ENCODE assay signal across 16 cellular contexts in genomic region chr11:10602366-10602765, GRCh38. TPM values are rescaled to one million over a fixed set of nuclear protein-coding genes. Genes with fewer than 3 reads are reported as not detected.
"Had no signal": no experiment of that assay in that cellular context is flagged by ENCODE, and none has a peak within 500 bp of the region (broad histone marks: within the 10 kb centered on the region; RNA-seq: fewer than 3 reads in every experiment).

No MANE protein-coding gene starts in this region.

- H3K27ac ChIP-seq: thyroid gland, VCaP had no signal

- H3K27me3 Mint-ChIP-seq: progenitor cell of endocrine pancreas had no signal

- H3K27me3 ChIP-seq: thyroid gland had no signal

- H3K9me3 Mint-ChIP-seq: endodermal cell; immature natural killer cell; natural killer cell; stimulated activated naive CD8-positive, alpha-beta T cell treated with anti-CD3 and anti-CD28 coated beads, Interleukin-15, Interleukin-2, amounts not matched to agents 100 ng/mL and 50 ng/mL, for 24 hours; T-cell had no signal

- H3K4me3 Mint-ChIP-seq: endodermal cell; immature natural killer cell; natural killer cell; stimulated activated naive CD8-positive, alpha-beta T cell treated with anti-CD3 and anti-CD28 coated beads, Interleukin-15, Interleukin-2, amounts not matched to agents 100 ng/mL and 50 ng/mL, for 24 hours; T-cell had no signal

- H3K4me3 ChIP-seq: lung, thyroid gland had no signal

- H3K36me3 Mint-ChIP-seq: immature natural killer cell, natural killer cell, T-cell had no signal

- ATAC-seq: natural killer cell, T-cell had no signal

- H3K27ac Mint-ChIP-seq: endodermal cell; immature natural killer cell; natural killer cell; progenitor cell of endocrine pancreas; stimulated activated naive CD8-positive, alpha-beta T cell treated with anti-CD3 and anti-CD28 coated beads, Interleukin-15, Interleukin-2, amounts not matched to agents 100 ng/mL and 50 ng/mL, for 24 hours; T-cell had no signal

- H3K36me3 ChIP-seq: thyroid gland had no signal

- DNase-seq: activated CD4-positive, alpha-beta T cell treated with anti-CD3 and anti-CD28 coated beads for 48 hours; activated naive CD4-positive, alpha-beta T cell treated with Interleukin-2 at 50 U/mL for 16 hours; endodermal cell; erythroblast; immature natural killer cell; natural killer cell; occipital lobe; stimulated activated CD4-positive, alpha-beta T cell treated with anti-CD3 and anti-CD28 coated beads, Interleukin-4, amount 100 ng/mL, for 1 hour; stimulated activated CD8-positive, alpha-beta memory T cell treated with anti-CD3 and anti-CD28 coated beads, Interleukin-4, amount 100 ng/mL, for 48 hours; T-cell had no signal

- H3K9me3 ChIP-seq: thyroid gland had no signal

RNA-seq across cellular contexts. Expression of gene LYVE1, which starts 33.9 kb away (rescaled TPM):
- total RNA-seq: endodermal cell, fibroblast of villous mesenchyme, natural killer cell, progenitor cell of endocrine pancreas had no signal
- polyA plus RNA-seq: immature natural killer cell had no signal
